ENCODE assay signal across 1 cellular context in the genomic region with DNA sequence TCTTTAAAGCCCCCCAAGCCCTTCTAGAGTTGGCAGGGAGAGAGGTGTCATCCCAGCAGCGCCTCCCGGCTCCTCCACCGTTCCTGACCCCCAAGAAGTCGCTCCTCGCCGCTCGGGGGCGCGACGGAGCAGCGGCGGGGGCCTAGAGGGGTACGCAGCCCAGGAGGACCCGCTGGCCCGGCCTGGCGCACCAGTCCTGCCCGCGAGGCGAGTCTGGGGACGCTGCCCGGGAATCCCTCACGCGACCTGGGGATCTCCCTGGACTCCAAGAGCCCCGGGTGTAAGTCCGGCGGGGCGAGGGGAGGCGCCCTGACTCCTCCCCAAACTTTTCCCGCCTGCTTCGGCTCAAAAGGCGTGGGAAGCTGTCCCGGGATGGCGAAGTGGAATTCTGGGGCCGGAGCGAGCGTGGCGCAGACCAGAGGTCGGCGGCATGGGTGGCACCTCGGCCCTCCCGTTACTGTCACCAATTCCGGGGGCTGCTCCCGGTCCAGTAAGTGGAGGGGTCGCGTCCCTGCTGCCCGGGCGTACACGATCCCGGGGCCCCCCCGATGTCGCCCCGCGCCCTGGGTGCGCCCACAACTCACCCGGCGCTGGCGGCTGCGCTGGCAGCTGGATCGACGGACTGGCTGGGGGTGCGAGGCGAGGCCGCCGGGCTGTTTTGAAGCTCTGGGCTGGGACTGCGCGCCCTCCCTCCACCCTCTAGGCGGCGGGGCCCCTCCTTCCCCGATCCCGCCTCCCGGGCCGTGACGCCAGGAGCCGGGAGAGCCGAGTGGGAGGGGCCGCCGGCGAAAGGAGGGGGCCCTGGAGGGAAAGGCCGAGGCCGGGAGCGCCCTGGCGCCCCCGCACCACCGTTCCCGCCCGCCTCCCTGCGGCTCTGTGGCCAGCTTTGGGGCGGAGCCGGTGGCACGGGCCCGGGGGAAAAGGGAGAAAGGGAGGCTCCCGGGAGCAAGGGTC.
TF ChIP-seq lines count a peak whose summit lies in the region.

A gene with protein sequence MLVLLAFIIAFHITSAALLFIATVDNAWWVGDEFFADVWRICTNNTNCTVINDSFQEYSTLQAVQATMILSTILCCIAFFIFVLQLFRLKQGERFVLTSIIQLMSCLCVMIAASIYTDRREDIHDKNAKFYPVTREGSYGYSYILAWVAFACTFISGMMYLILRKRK (minus strand): TSS at position 634 of the 954 bp plus-strand sequence. CDS start 32,981 bp downstream, outside the sequence.

TF ChIP-seq in HepG2, 621 proteins besides CTCF, POLR2A, EP300 and RAD21 (continued from another document and continues in another):
- TF ChIP-seq, protein P1, sequence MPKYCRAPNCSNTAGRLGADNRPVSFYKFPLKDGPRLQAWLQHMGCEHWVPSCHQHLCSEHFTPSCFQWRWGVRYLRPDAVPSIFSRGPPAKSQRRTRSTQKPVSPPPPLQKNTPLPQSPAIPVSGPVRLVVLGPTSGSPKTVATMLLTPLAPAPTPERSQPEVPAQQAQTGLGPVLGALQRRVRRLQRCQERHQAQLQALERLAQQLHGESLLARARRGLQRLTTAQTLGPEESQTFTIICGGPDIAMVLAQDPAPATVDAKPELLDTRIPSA (CRISPR knock-in tag; IDR thresholded peaks at IDR 0.05; ENCODE audit: borderline replicate concordance) = 0 out of 2 replicates have a peak, but pooled peaks have one; percentile 66
- TF ChIP-seq, protein P2, sequence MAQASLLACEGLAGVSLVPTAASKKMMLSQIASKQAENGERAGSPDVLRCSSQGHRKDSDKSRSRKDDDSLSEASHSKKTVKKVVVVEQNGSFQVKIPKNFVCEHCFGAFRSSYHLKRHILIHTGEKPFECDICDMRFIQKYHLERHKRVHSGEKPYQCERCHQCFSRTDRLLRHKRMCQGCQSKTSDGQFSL (CRISPR knock-in tag; IDR thresholded peaks at IDR 0.05) = peak; percentile 53
- TF ChIP-seq ZFP1 (CRISPR knock-in tag; IDR thresholded peaks at IDR 0.05) = 0 out of 2 replicates have a peak, but pooled peaks have one; percentile 23
- TF ChIP-seq HNRNPH1 (optimal IDR thresholded peaks at IDR 0.05; ENCODE audit: low read depth, low read length) = no peak
- peak; percentile 62 for TF ChIP-seq SOX5 (CRISPR knock-in tag; IDR thresholded peaks at IDR 0.05; ENCODE audit: borderline replicate concordance)
- TF ChIP-seq ARNT (IDR thresholded peaks at IDR 0.05) = no peak
- TF ChIP-seq, protein P3, sequence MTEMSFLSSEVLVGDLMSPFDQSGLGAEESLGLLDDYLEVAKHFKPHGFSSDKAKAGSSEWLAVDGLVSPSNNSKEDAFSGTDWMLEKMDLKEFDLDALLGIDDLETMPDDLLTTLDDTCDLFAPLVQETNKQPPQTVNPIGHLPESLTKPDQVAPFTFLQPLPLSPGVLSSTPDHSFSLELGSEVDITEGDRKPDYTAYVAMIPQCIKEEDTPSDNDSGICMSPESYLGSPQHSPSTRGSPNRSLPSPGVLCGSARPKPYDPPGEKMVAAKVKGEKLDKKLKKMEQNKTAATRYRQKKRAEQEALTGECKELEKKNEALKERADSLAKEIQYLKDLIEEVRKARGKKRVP (CRISPR knock-in tag; IDR thresholded peaks at IDR 0.05) = peak in 1 of 2 experiments; percentile 59; a peak in 1 of 4 replicates
- peak; percentile 84 for TF ChIP-seq ZBTB7A (CRISPR knock-in tag; IDR thresholded peaks at IDR 0.05)
- no peak for TF ChIP-seq SRF (IDR thresholded peaks at IDR 0.05; ENCODE audit: low read depth, low read length)
- TF ChIP-seq, protein P4, sequence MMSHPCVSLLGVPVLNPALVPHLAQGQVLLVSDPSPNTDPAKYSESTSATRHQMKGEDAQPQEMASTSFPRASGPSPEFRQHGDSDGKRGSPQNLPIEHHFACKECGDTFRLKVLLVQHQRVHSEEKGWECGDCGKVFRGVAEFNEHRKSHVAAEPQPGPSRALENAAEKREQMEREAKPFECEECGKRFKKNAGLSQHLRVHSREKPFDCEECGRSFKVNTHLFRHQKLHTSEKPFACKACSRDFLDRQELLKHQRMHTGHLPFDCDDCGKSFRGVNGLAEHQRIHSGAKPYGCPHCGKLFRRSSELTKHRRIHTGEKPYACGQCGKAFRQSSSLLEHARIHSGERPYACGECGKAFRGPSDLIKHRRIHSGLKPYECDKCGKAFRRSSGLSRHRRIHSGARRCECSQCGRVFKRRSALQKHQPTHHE (CRISPR knock-in tag; IDR thresholded peaks at IDR 0.05; ENCODE audit: borderline replicate concordance) = peak; percentile 99
- no peak for TF ChIP-seq NPAS2 (CRISPR knock-in tag; IDR thresholded peaks at IDR 0.05; ENCODE audit: borderline replicate concordance)
- no peak; the same call in none of the 2 replicates for TF ChIP-seq HMG20B (CRISPR knock-in tag; conservative IDR thresholded peaks at IDR 0.05)
- TF ChIP-seq, protein P5, sequence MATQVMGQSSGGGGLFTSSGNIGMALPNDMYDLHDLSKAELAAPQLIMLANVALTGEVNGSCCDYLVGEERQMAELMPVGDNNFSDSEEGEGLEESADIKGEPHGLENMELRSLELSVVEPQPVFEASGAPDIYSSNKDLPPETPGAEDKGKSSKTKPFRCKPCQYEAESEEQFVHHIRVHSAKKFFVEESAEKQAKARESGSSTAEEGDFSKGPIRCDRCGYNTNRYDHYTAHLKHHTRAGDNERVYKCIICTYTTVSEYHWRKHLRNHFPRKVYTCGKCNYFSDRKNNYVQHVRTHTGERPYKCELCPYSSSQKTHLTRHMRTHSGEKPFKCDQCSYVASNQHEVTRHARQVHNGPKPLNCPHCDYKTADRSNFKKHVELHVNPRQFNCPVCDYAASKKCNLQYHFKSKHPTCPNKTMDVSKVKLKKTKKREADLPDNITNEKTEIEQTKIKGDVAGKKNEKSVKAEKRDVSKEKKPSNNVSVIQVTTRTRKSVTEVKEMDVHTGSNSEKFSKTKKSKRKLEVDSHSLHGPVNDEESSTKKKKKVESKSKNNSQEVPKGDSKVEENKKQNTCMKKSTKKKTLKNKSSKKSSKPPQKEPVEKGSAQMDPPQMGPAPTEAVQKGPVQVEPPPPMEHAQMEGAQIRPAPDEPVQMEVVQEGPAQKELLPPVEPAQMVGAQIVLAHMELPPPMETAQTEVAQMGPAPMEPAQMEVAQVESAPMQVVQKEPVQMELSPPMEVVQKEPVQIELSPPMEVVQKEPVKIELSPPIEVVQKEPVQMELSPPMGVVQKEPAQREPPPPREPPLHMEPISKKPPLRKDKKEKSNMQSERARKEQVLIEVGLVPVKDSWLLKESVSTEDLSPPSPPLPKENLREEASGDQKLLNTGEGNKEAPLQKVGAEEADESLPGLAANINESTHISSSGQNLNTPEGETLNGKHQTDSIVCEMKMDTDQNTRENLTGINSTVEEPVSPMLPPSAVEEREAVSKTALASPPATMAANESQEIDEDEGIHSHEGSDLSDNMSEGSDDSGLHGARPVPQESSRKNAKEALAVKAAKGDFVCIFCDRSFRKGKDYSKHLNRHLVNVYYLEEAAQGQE (IDR thresholded peaks at IDR 0.05; ENCODE audit: borderline replicate concordance in 1 of 2, low read depth in 1 of 2, low read length in 2 of 2) = no peak
- TF ChIP-seq, protein P6, sequence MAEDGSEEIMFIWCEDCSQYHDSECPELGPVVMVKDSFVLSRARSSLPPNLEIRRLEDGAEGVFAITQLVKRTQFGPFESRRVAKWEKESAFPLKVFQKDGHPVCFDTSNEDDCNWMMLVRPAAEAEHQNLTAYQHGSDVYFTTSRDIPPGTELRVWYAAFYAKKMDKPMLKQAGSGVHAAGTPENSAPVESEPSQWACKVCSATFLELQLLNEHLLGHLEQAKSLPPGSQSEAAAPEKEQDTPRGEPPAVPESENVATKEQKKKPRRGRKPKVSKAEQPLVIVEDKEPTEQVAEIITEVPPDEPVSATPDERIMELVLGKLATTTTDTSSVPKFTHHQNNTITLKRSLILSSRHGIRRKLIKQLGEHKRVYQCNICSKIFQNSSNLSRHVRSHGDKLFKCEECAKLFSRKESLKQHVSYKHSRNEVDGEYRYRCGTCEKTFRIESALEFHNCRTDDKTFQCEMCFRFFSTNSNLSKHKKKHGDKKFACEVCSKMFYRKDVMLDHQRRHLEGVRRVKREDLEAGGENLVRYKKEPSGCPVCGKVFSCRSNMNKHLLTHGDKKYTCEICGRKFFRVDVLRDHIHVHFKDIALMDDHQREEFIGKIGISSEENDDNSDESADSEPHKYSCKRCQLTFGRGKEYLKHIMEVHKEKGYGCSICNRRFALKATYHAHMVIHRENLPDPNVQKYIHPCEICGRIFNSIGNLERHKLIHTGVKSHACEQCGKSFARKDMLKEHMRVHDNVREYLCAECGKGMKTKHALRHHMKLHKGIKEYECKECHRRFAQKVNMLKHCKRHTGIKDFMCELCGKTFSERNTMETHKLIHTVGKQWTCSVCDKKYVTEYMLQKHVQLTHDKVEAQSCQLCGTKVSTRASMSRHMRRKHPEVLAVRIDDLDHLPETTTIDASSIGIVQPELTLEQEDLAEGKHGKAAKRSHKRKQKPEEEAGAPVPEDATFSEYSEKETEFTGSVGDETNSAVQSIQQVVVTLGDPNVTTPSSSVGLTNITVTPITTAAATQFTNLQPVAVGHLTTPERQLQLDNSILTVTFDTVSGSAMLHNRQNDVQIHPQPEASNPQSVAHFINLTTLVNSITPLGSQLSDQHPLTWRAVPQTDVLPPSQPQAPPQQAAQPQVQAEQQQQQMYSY (CRISPR knock-in tag; IDR thresholded peaks at IDR 0.05) = peak; percentile 91
- peak; percentile 96 for TF ChIP-seq GTF3A (CRISPR knock-in tag; conservative IDR thresholded peaks at IDR 0.05)
- TF ChIP-seq, protein P7, sequence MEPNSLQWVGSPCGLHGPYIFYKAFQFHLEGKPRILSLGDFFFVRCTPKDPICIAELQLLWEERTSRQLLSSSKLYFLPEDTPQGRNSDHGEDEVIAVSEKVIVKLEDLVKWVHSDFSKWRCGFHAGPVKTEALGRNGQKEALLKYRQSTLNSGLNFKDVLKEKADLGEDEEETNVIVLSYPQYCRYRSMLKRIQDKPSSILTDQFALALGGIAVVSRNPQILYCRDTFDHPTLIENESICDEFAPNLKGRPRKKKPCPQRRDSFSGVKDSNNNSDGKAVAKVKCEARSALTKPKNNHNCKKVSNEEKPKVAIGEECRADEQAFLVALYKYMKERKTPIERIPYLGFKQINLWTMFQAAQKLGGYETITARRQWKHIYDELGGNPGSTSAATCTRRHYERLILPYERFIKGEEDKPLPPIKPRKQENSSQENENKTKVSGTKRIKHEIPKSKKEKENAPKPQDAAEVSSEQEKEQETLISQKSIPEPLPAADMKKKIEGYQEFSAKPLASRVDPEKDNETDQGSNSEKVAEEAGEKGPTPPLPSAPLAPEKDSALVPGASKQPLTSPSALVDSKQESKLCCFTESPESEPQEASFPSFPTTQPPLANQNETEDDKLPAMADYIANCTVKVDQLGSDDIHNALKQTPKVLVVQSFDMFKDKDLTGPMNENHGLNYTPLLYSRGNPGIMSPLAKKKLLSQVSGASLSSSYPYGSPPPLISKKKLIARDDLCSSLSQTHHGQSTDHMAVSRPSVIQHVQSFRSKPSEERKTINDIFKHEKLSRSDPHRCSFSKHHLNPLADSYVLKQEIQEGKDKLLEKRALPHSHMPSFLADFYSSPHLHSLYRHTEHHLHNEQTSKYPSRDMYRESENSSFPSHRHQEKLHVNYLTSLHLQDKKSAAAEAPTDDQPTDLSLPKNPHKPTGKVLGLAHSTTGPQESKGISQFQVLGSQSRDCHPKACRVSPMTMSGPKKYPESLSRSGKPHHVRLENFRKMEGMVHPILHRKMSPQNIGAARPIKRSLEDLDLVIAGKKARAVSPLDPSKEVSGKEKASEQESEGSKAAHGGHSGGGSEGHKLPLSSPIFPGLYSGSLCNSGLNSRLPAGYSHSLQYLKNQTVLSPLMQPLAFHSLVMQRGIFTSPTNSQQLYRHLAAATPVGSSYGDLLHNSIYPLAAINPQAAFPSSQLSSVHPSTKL (CRISPR knock-in tag; IDR thresholded peaks at IDR 0.05) = peak; percentile 76
- no peak; the same call in 1 of the 2 replicates for TF ChIP-seq KLF11 (CRISPR knock-in tag; IDR thresholded peaks at IDR 0.05)
- TF ChIP-seq MATR3 (CRISPR knock-in tag; IDR thresholded peaks at IDR 0.05) = peak; percentile 77; the same call in 1 of the 2 replicates
- 0 out of 2 replicates have a peak, but pooled peaks have one; percentile 69 for TF ChIP-seq SIN3A (IDR thresholded peaks at IDR 0.05; ENCODE audit: borderline replicate concordance, low read depth, low read length)
- TF ChIP-seq ZNF564 (CRISPR knock-in tag; IDR thresholded peaks at IDR 0.05) = peak; percentile 88
- TF ChIP-seq ZEB1 (IDR thresholded peaks at IDR 0.05; ENCODE audit: insufficient replicate concordance, low read depth) = no peak
- TF ChIP-seq PHF20 (CRISPR knock-in tag; IDR thresholded peaks at IDR 0.05) = peak; percentile 74
- TF ChIP-seq FLYWCH1 (CRISPR knock-in tag; IDR thresholded peaks at IDR 0.05) = no peak
- TF ChIP-seq ZNF816 (CRISPR knock-in tag; IDR thresholded peaks at IDR 0.05; ENCODE audit: borderline replicate concordance) = no peak; the same call in 1 of the 2 replicates
- peak; percentile 97; the same call in 1 of the 2 replicates for TF ChIP-seq ZNF230 (CRISPR knock-in tag; IDR thresholded peaks at IDR 0.05)
- peak; percentile 81; the same call in 1 of the 2 replicates for TF ChIP-seq ZNF614 (CRISPR knock-in tag; IDR thresholded peaks at IDR 0.05; ENCODE audit: borderline replicate concordance)
- no peak for TF ChIP-seq KAT2B (IDR thresholded peaks at IDR 0.05; ENCODE audit: borderline replicate concordance, low read depth, low read length)
- TF ChIP-seq TP53 (CRISPR knock-in tag; conservative IDR thresholded peaks at IDR 0.05) = peak; percentile 52; the same call in 1 of the 2 replicates
- TF ChIP-seq ZBTB3 (CRISPR knock-in tag; IDR thresholded peaks at IDR 0.05; ENCODE audit: borderline replicate concordance, low read depth) = peak; percentile 86; the same call in 1 of the 2 replicates
- peak; percentile 78; the same call in 1 of the 2 replicates for TF ChIP-seq ZNF33B (CRISPR knock-in tag; IDR thresholded peaks at IDR 0.05)
- no peak for TF ChIP-seq ZNF383 (CRISPR knock-in tag; IDR thresholded peaks at IDR 0.05; ENCODE audit: borderline replicate concordance)
- peak; percentile 59 for TF ChIP-seq TAF15 (IDR thresholded peaks at IDR 0.05; ENCODE audit: low read depth, low read length, poor library complexity, severe bottlenecking)
- TF ChIP-seq ZNF264 (CRISPR knock-in tag; IDR thresholded peaks at IDR 0.05) = peak; percentile 68
- TF ChIP-seq RAD51 (IDR thresholded peaks at IDR 0.05; ENCODE audit: borderline replicate concordance) = no peak
- no peak; the same call in 1 of the 2 replicates for TF ChIP-seq ZNF616 (CRISPR knock-in tag; IDR thresholded peaks at IDR 0.05; ENCODE audit: low read depth)
- TF ChIP-seq, protein P8, sequence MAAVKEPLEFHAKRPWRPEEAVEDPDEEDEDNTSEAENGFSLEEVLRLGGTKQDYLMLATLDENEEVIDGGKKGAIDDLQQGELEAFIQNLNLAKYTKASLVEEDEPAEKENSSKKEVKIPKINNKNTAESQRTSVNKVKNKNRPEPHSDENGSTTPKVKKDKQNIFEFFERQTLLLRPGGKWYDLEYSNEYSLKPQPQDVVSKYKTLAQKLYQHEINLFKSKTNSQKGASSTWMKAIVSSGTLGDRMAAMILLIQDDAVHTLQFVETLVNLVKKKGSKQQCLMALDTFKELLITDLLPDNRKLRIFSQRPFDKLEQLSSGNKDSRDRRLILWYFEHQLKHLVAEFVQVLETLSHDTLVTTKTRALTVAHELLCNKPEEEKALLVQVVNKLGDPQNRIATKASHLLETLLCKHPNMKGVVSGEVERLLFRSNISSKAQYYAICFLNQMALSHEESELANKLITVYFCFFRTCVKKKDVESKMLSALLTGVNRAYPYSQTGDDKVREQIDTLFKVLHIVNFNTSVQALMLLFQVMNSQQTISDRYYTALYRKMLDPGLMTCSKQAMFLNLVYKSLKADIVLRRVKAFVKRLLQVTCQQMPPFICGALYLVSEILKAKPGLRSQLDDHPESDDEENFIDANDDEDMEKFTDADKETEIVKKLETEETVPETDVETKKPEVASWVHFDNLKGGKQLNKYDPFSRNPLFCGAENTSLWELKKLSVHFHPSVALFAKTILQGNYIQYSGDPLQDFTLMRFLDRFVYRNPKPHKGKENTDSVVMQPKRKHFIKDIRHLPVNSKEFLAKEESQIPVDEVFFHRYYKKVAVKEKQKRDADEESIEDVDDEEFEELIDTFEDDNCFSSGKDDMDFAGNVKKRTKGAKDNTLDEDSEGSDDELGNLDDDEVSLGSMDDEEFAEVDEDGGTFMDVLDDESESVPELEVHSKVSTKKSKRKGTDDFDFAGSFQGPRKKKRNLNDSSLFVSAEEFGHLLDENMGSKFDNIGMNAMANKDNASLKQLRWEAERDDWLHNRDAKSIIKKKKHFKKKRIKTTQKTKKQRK (IDR thresholded peaks at IDR 0.05; ENCODE audit: low read length) = no peak
